8 cellular contexts compared by ENCODE assay signal in genomic region chr3:48847586-48848423, GRCh38. TPM values are rescaled to one million over a fixed set of nuclear protein-coding genes. Genes with fewer than 3 reads are reported as not detected.
A peak's percentile ranks its signal among the peaks of the same experiment; 100 is the strongest.
DNase-seq lines count a peak whose midpoint lies in the region; ATAC-seq and TF ChIP-seq lines count a peak whose summit lies in the region.

PRKAR2A (minus strand) TSS chr3:48847874; CDS start chr3:48847596, 278 bp downstream.

- no peaks in the 10 kb centered on the region for H3K36me3 ChIP-seq in Panc1 (ENCODE audit: control insufficient read depth, insufficient read depth, low read length)
- peaks cover 0 to 8% (median 0%) of the 10 kb centered on the region in 4 donors for H3K36me3 ChIP-seq in esophagus muscularis mucosa
- no peaks in the 10 kb centered on the region for H3K36me3 ChIP-seq in muscle layer of colon (ENCODE audit: insufficient read depth, low read length)

- TF ChIP-seq CTCF in Panc1 (IDR thresholded peaks at IDR 0.05), result no peak
- peak in 2 of 3 experiments; percentile 6 to 9 for TF ChIP-seq CTCF in esophagus muscularis mucosa (IDR thresholded peaks at IDR 0.05)

- H3K9me3 ChIP-seq in Panc1 (ENCODE audit: control insufficient read depth, insufficient read depth, low read depth, low read length), result no peaks in the 10 kb centered on the region
- H3K9me3 ChIP-seq in esophagus muscularis mucosa, result no peaks in the 10 kb centered on the region
- H3K9me3 ChIP-seq in muscle layer of colon (ENCODE audit: low read length), result no peaks in the 10 kb centered on the region

- CTCF ChIA-PET in Panc1 (lab: Charles Lee), result interaction anchor here (0.7 kb wide), 1 partner anchor 8 kb away, joined by 5 read pairs; no protein-coding TSS in a partner anchor

- POLR2A ChIA-PET in Panc1 (lab: Charles Lee), result interaction anchor here (0.7 kb wide), 1 partner anchor 425 kb away, joined by 4 read pairs; no protein-coding TSS in a partner anchor

- peaks cover 13% of the 10 kb centered on the region; the same call in 1 of the 2 replicates for H3K4me1 ChIP-seq in Panc1 (ENCODE audit: control insufficient read depth, insufficient read depth, low read length)
- peaks cover 19 to 30% (median 28%) of the 10 kb centered on the region in 4 donors for H3K4me1 ChIP-seq in esophagus muscularis mucosa
- H3K4me1 ChIP-seq in muscle layer of colon (ENCODE audit: insufficient read depth, low read length), result peaks cover 26% of the 10 kb centered on the region

- in situ Hi-C loops in Panc1 (cut with HindIII; ENCODE audit: low pct_unique_long_range_greater_than_20kb, low sequenced_read_pairs), result no loop called here

- ATAC-seq in GM21526 (IDR thresholded peaks at IDR 0.05; ENCODE audit: low FRiP score, unreplicated experiment) (peak; percentile 85), Panc1 (peak; percentile 95)

- H3K27ac ChIP-seq in Panc1 (ENCODE audit: low read length), result peak within 1 kb of the TSS; percentile 91
- peak within 1 kb of the TSS; percentile 91 to 97 (median 96) for H3K27ac ChIP-seq in esophagus muscularis mucosa (replicated peaks in 1 of 4)
- H3K27ac ChIP-seq in muscle layer of colon (ENCODE audit: low read depth, low read length), result peak within 1 kb of the TSS; percentile 93

- intact Hi-C loops in Panc1 (cut with micrococcal nuclease; ENCODE audit: unreplicated experiment), result no loop called here
- intact Hi-C loops in esophagus muscularis mucosa (cut with DNase I), result loop anchor here (5.0 kb wide), 2 partner anchors 49 to 69 kb away; partner anchors contain the start of genes ARIH2 and SLC25A20

- BruUV-seq in Panc1 (replicated peaks; lab: Mats Ljungman, UMichigan), result TSS peak; percentile 84

- no peak for TF ChIP-seq EP300 in esophagus muscularis mucosa (IDR thresholded peaks at IDR 0.05)

- DNase-seq in DMS 273 treated with DMSO at 0.1 percent for 48 hours (lab: John Stamatoyannopoulos, UW) (peak; percentile 61), HuH-7.5 (ENCODE audit: low spot score) (peak; percentile 96), Panc1 (ENCODE audit: low read depth, low spot score) (peak; percentile 39), esophagus muscularis mucosa (ENCODE audit: extremely low spot score) (peak; percentile 95)
- DNase-seq in activated T-cell treated with anti-CD3 and anti-CD28 coated beads, Interleukin-2, amount 50 U/mL, for 48 hours, result peak; percentile 86 to 88
- peak; percentile 88 for DNase-seq in stimulated activated CD8-positive, alpha-beta memory T cell treated with anti-CD3 and anti-CD28 coated beads, Interleukin-4, amount 100 ng/mL, for 48 hours

- H3K27me3 ChIP-seq in Panc1 (ENCODE audit: control insufficient read depth, insufficient read depth, low read length) (no peaks in the 10 kb centered on the region), esophagus muscularis mucosa (no peaks in the 10 kb centered on the region), muscle layer of colon (ENCODE audit: control insufficient read depth in 1 of 2, insufficient read depth in 2 of 2, low read length in 2 of 2) (no peaks in the 10 kb centered on the region)

- TF ChIP-seq POLR2A in esophagus muscularis mucosa (IDR thresholded peaks at IDR 0.05; ENCODE audit: low read depth), result peak; percentile 73

- 10% methylated on average over 12 of the region's 73 CpGs for WGBS in esophagus muscularis mucosa

- peak within 1 kb of the TSS; percentile 67 for H3K9ac ChIP-seq in muscle layer of colon (ENCODE audit: low read length)

- H3K4me3 ChIP-seq in Panc1 (ENCODE audit: low read depth in 2 of 2, low read length in 2 of 2), result peak within 1 kb of the TSS; percentile 67 to 76
- peak within 1 kb of the TSS; percentile 76 to 94 (median 84) for H3K4me3 ChIP-seq in esophagus muscularis mucosa
- peak within 1 kb of the TSS; percentile 66 to 74 for H3K4me3 ChIP-seq in muscle layer of colon (ENCODE audit: low read depth in 1 of 2, low read length in 2 of 2)

RNA-seq across cellular contexts. Expression of gene PRKAR2A, which starts in this region (rescaled TPM):
- total RNA-seq in Panc1 (2021; ENCODE audit: unreplicated experiment) (85.4 TPM), esophagus muscularis mucosa (10 to 100 TPM; 30.7 to 43.3 (median 34.2) TPM)
- polyA plus RNA-seq in Panc1 (2012; ENCODE audit: insufficient read length), result 32.1 TPM

Comparison
In these comparisons a context has a peak if more than half of its experiments do, and no peak if none do; other contexts are left out.
1. Peak in every context shown above with its lines: DNase-seq, ATAC-seq, H3K4me3 ChIP-seq and H3K27ac ChIP-seq.
2. DNase-seq: peak in every context shown above with its lines; median percentile 96 in HuH-7.5; 95 in esophagus muscularis mucosa; 88 in stimulated activated CD8-positive, alpha-beta memory T cell treated with anti-CD3 and anti-CD28 coated beads, Interleukin-4, amount 100 ng/mL, for 48 hours; 87 in activated T-cell treated with anti-CD3 and anti-CD28 coated beads, Interleukin-2, amount 50 U/mL, for 48 hours; 61 in DMS 273 treated with DMSO at 0.1 percent for 48 hours; 39 in Panc1.